32 cellular contexts compared by ENCODE assay signal in genomic region chr17:34493903-34494302, GRCh38.
"Had no signal": no experiment of that assay in that cellular context is flagged by ENCODE, and none has a peak within 500 bp of the region (broad histone marks: within the 10 kb centered on the region; RNA-seq: fewer than 3 reads in every experiment).

No MANE protein-coding gene starts in this region.

- H3K9me3 ChIP-seq: adrenal gland, body of pancreas, breast epithelium had no signal

- H3K27ac Mint-ChIP-seq: activated B cell treated with CpG ODN at 0.5 μM for 24 hours; activated CD4-positive, alpha-beta memory T cell treated with anti-CD3 and anti-CD28 coated beads for 36 hours; activated CD4-positive, alpha-beta T cell treated with anti-CD3 and anti-CD28 coated beads, Interleukin-2, amount 10 ng/mL, durations not matched to agents 24 days and 14 days; activated CD8-positive, alpha-beta T cell treated with anti-CD3 and anti-CD28 coated beads for 36 hours; activated naive CD4-positive, alpha-beta T cell treated with anti-CD3 and anti-CD28 coated beads for 36 hours; activated naive CD4-positive, alpha-beta T cell treated with anti-CD3 and anti-CD28 coated beads, Interleukin-2, amount 50 U/mL, for 72 hours; activated naive CD8-positive, alpha-beta T cell treated with anti-CD3 and anti-CD28 coated beads for 36 hours; activated T-cell treated with anti-CD3 and anti-CD28 coated beads, Interleukin-2, amount 50 U/mL, for 72 hours; activated T-helper 1 cell treated with anti-CD3 and anti-CD28 coated beads, Interleukin-12 subunit alpha, Interleukin-12 subunit beta, Interleukin-2, Interleukin-4 antibody, amounts not matched to agents 30 ng/mL and 10 ng/mL and 1 ng/mL, durations not matched to agents 14 hours and 24 hours and 36 hours; activated T-helper 17 cell treated with anti-CD3 and anti-CD28 coated beads, Interleukin-2, amount 50 U/mL, for 72 hours; T-cell; T-helper 17 cell had no signal

- H3K9me3 Mint-ChIP-seq: activated B cell treated with CpG ODN at 0.5 μM for 24 hours; activated CD4-positive, alpha-beta memory T cell treated with anti-CD3 and anti-CD28 coated beads for 36 hours; activated CD4-positive, alpha-beta T cell treated with anti-CD3 and anti-CD28 coated beads, Interleukin-2, amount 10 ng/mL, durations not matched to agents 24 days and 14 days; activated CD8-positive, alpha-beta T cell treated with anti-CD3 and anti-CD28 coated beads for 36 hours; activated naive CD4-positive, alpha-beta T cell treated with anti-CD3 and anti-CD28 coated beads for 36 hours; activated naive CD4-positive, alpha-beta T cell treated with anti-CD3 and anti-CD28 coated beads, Interleukin-2, amount 50 U/mL, for 72 hours; activated naive CD8-positive, alpha-beta T cell treated with anti-CD3 and anti-CD28 coated beads for 36 hours; activated T-cell treated with anti-CD3 and anti-CD28 coated beads, Interleukin-2, amount 50 U/mL, for 4 hours; activated T-cell treated with anti-CD3 and anti-CD28 coated beads, Interleukin-2, amount 50 U/mL, for 72 hours; activated T-helper 1 cell treated with anti-CD3 and anti-CD28 coated beads, Interleukin-12 subunit alpha, Interleukin-12 subunit beta, Interleukin-2, Interleukin-4 antibody, amounts not matched to agents 30 ng/mL and 10 ng/mL and 1 ng/mL, durations not matched to agents 14 hours and 24 hours and 36 hours; activated T-helper 17 cell treated with anti-CD3 and anti-CD28 coated beads, Interleukin-2, amount 50 U/mL, for 72 hours; T-cell had no signal

- H3K27ac ChIP-seq: adrenal gland, body of pancreas, brain microvascular endothelial cell, breast epithelium, VCaP had no signal

- H3K4me3 Mint-ChIP-seq: activated B cell treated with CpG ODN at 0.5 μM for 24 hours; activated CD4-positive, alpha-beta memory T cell treated with anti-CD3 and anti-CD28 coated beads for 36 hours; activated CD4-positive, alpha-beta T cell treated with anti-CD3 and anti-CD28 coated beads, Interleukin-2, amount 10 ng/mL, durations not matched to agents 24 days and 14 days; activated CD8-positive, alpha-beta T cell treated with anti-CD3 and anti-CD28 coated beads for 36 hours; activated naive CD4-positive, alpha-beta T cell treated with anti-CD3 and anti-CD28 coated beads for 36 hours; activated naive CD8-positive, alpha-beta T cell treated with anti-CD3 and anti-CD28 coated beads for 36 hours; activated T-cell treated with anti-CD3 and anti-CD28 coated beads, Interleukin-2, amount 50 U/mL, for 4 hours; activated T-cell treated with anti-CD3 and anti-CD28 coated beads, Interleukin-2, amount 50 U/mL, for 72 hours; activated T-helper 1 cell treated with anti-CD3 and anti-CD28 coated beads, Interleukin-12 subunit alpha, Interleukin-12 subunit beta, Interleukin-2, Interleukin-4 antibody, amounts not matched to agents 30 ng/mL and 10 ng/mL and 1 ng/mL, durations not matched to agents 14 hours and 24 hours and 36 hours; activated T-helper 17 cell treated with anti-CD3 and anti-CD28 coated beads, Interleukin-2, amount 50 U/mL, for 72 hours; T-cell; T-helper 17 cell had no signal

- DNase-seq: activated B cell treated with CpG ODN at 0.5 μM for 24 hours; activated CD4-positive, alpha-beta memory T cell treated with anti-CD3 and anti-CD28 coated beads for 36 hours; activated CD4-positive, alpha-beta T cell treated with anti-CD3 and anti-CD28 coated beads for 4 hours; activated CD4-positive, alpha-beta T cell treated with anti-CD3 and anti-CD28 coated beads, Interleukin-2, amount 10 ng/mL, durations not matched to agents 24 days and 14 days; activated CD4-positive, alpha-beta T cell treated with anti-CD3 and anti-CD28 coated beads, Interleukin-2, amount 50 U/mL, for 1 hour; activated CD4-positive, alpha-beta T cell treated with anti-CD3 and anti-CD28 coated beads, Interleukin-2, amount 50 U/mL, for 4 hours; activated CD4-positive, CD25-positive, alpha-beta regulatory T cell treated with anti-CD3 and anti-CD28 coated beads, Interleukin-2, amount 50 U/mL, for 72 hours; activated CD8-positive, alpha-beta memory T cell treated with anti-CD3 and anti-CD28 coated beads, Interleukin-2, amount 50 U/mL, for 4 hours; activated CD8-positive, alpha-beta T cell treated with anti-CD3 and anti-CD28 coated beads for 36 hours; activated effector memory CD4-positive, alpha-beta T cell treated with anti-CD3 and anti-CD28 coated beads, Interleukin-2, amount 50 U/mL, for 16 hours; activated gamma-delta T cell treated with Interleukin-2 at 50 U/mL for 16 hours; activated naive CD4-positive, alpha-beta T cell; activated naive CD4-positive, alpha-beta T cell treated with anti-CD3 and anti-CD28 coated beads for 36 hours; activated naive CD4-positive, alpha-beta T cell treated with anti-CD3 and anti-CD28 coated beads, Interleukin-2, amount 50 U/mL, for 16 hours; activated naive CD8-positive, alpha-beta T cell treated with anti-CD3 and anti-CD28 coated beads for 36 hours; activated T-cell treated with anti-CD3 and anti-CD28 coated beads for 4 hours; activated T-cell treated with anti-CD3 and anti-CD28 coated beads, Interleukin-2, amount 50 U/mL, for 1 hour; activated T-cell treated with anti-CD3 and anti-CD28 coated beads, Interleukin-2, amount 50 U/mL, for 4 hours; activated T-cell treated with anti-CD3 and anti-CD28 coated beads, Interleukin-2, amount 50 U/mL, for 72 hours; adrenal gland; amniotic stem cell; aorta; body of pancreas; brain microvascular endothelial cell; central memory CD4-positive, alpha-beta T cell; T-cell; T-helper 17 cell had no signal

- H3K4me1 ChIP-seq: adrenal gland, body of pancreas, breast epithelium had no signal

- ATAC-seq: activated CD8-positive, alpha-beta T cell treated with anti-CD3 and anti-CD28 coated beads for 36 hours; activated naive CD4-positive, alpha-beta T cell treated with anti-CD3 and anti-CD28 coated beads, Interleukin-2, amount 50 U/mL, for 72 hours; activated T-cell treated with anti-CD3 and anti-CD28 coated beads, Interleukin-2, amount 50 U/mL, for 4 hours; activated T-cell treated with anti-CD3 and anti-CD28 coated beads, Interleukin-2, amount 50 U/mL, for 72 hours; activated T-helper 17 cell treated with anti-CD3 and anti-CD28 coated beads, Interleukin-2, amount 50 U/mL, for 72 hours; body of pancreas; T-cell; T-helper 17 cell had no signal

- H3K36me3 ChIP-seq: adrenal gland, brain microvascular endothelial cell, breast epithelium had no signal

- H3K4me1 Mint-ChIP-seq: activated B cell treated with CpG ODN at 0.5 μM for 24 hours; activated CD4-positive, alpha-beta T cell treated with anti-CD3 and anti-CD28 coated beads, Interleukin-2, amount 10 ng/mL, durations not matched to agents 24 days and 14 days; activated naive CD8-positive, alpha-beta T cell treated with anti-CD3 and anti-CD28 coated beads for 36 hours; activated T-helper 17 cell treated with anti-CD3 and anti-CD28 coated beads, Interleukin-2, amount 50 U/mL, for 72 hours; T-cell; T-helper 17 cell had no signal

- H3K36me3 Mint-ChIP-seq: activated CD4-positive, alpha-beta memory T cell treated with anti-CD3 and anti-CD28 coated beads for 36 hours; activated naive CD4-positive, alpha-beta T cell treated with anti-CD3 and anti-CD28 coated beads, Interleukin-2, amount 50 U/mL, for 72 hours; activated naive CD8-positive, alpha-beta T cell treated with anti-CD3 and anti-CD28 coated beads for 36 hours; T-cell had no signal

- H3K4me3 ChIP-seq: adrenal gland, body of pancreas, breast epithelium had no signal
